In the genomic region with DNA sequence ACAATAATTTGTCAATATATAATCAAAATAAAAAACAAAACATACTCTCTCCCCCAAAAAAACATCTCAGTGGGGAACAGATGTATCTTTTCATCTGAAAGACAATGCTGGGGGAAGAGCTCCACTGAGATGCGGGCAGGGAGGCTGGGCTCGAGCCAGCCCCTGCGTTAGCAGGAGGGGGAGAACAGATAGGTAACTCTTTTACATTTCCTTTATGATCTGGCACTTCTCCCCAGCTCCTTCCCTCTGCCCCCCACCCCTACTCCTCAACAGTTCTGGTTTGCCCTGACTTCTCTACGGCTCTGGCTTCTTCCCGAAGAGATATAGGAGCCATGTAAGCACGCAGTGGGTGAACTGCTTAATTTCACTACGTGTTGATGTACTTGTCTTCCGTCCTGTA, we compare ENCODE assay signal across 19 cellular contexts. TPM values are rescaled to one million over a fixed set of nuclear protein-coding genes. Genes with fewer than 3 reads are reported as not detected.
A peak's percentile ranks its signal among the peaks of the same experiment; 100 is the strongest.
DNase-seq lines count a peak whose midpoint lies in the region; ATAC-seq and TF ChIP-seq lines count a peak whose summit lies in the region.
"Had no signal": no experiment of that assay in that cellular context is flagged by ENCODE, and none has a peak within 500 bp of the region (broad histone marks: within the 10 kb centered on the region; RNA-seq: fewer than 3 reads in every experiment).

No MANE protein-coding gene starts in this region.

- no peak overlapping the region for H3K9ac ChIP-seq in NT2/D1 (ENCODE audit: insufficient read length, low read depth)
- H3K9ac ChIP-seq in endodermal cell (ENCODE audit: extremely low read depth, low read length, poor library complexity, severe bottlenecking) = no peak overlapping the region

- H3K4me3 ChIP-seq in NT2/D1 (ENCODE audit: insufficient read length, low read depth) (no peak overlapping the region), endodermal cell (ENCODE audit: low read length) (no peak overlapping the region), right atrium auricular region (no peak overlapping the region)
- H3K4me3 ChIP-seq: SJCRH30 had no signal

- CTCF ChIA-PET in Calu3 (lab: Charles Lee) = no interaction called here

- no peak for ATAC-seq in GM18861 (IDR thresholded peaks at IDR 0.05; ENCODE audit: unreplicated experiment)

- H3K27ac ChIP-seq in endodermal cell (ENCODE audit: low read depth, low read length) (no peak overlapping the region), right atrium auricular region (no peak overlapping the region)
- H3K27ac ChIP-seq: SJCRH30 had no signal

- H3K36me3 Mint-ChIP-seq in Calu3 (ENCODE audit: insufficient read depth, unreplicated experiment) (peaks cover 8% of the 10 kb centered on the region), endodermal cell (ENCODE audit: low read depth) (peaks cover 28% of the 10 kb centered on the region), osteocyte (ENCODE audit: unreplicated experiment) (peaks cover 39% of the 10 kb centered on the region)

- H3K4me1 ChIP-seq in NT2/D1 (ENCODE audit: insufficient read depth, insufficient read length) (no peaks in the 10 kb centered on the region), endodermal cell (ENCODE audit: control insufficient read depth, insufficient read depth, low read length) (peaks cover 10% of the 10 kb centered on the region), right atrium auricular region (peaks cover 0 to 10% of the 10 kb centered on the region in 2 donors)
- H3K4me1 ChIP-seq: BE2C, SJCRH30 had no signal

- H3K9me3 Mint-ChIP-seq in Calu3 (ENCODE audit: low read depth, unreplicated experiment) (no peaks in the 10 kb centered on the region), endodermal cell (no peaks in the 10 kb centered on the region), osteocyte (ENCODE audit: unreplicated experiment) (no peaks in the 10 kb centered on the region)
- H3K9me3 Mint-ChIP-seq: CD4-positive, CD25-positive, alpha-beta regulatory T cell had no signal

- H3K9me3 ChIP-seq in NT2/D1 (ENCODE audit: insufficient read depth, low read length) (no peaks in the 10 kb centered on the region), endodermal cell (ENCODE audit: control insufficient read depth, low read length) (no peaks in the 10 kb centered on the region), right atrium auricular region (no peaks in the 10 kb centered on the region)
- H3K9me3 ChIP-seq: BE2C, SJCRH30 had no signal

- peaks cover 71% of the 10 kb centered on the region for H3K36me3 ChIP-seq in NT2/D1 (ENCODE audit: insufficient read depth, insufficient read length, low read length)
- H3K36me3 ChIP-seq in endodermal cell (ENCODE audit: control insufficient read depth, insufficient read depth, low read length) = peaks cover 44% of the 10 kb centered on the region
- H3K36me3 ChIP-seq in right atrium auricular region = peaks cover 9% of the 10 kb centered on the region
- H3K36me3 ChIP-seq: BE2C had no signal

- intact Hi-C loops in Calu3 (cut with micrococcal nuclease; ENCODE audit: unreplicated experiment) = no loop called here

- H3K4me3 Mint-ChIP-seq in Calu3 (ENCODE audit: low read depth, unreplicated experiment) (no peak overlapping the region), endodermal cell (no peak overlapping the region), osteocyte (ENCODE audit: unreplicated experiment) (no peak overlapping the region)
- H3K4me3 Mint-ChIP-seq: CD4-positive, CD25-positive, alpha-beta regulatory T cell had no signal

- TF ChIP-seq CTCF in Calu3 (IDR thresholded peaks at IDR 0.05; ENCODE audit: unreplicated experiment) (no peak), endodermal cell (conservative IDR thresholded peaks at IDR 0.05) (no peak), osteocyte (IDR thresholded peaks at IDR 0.05) (no peak), right atrium auricular region (IDR thresholded peaks at IDR 0.05) (no peak)

- no peak overlapping the region for H3K27ac Mint-ChIP-seq in Calu3 (ENCODE audit: unreplicated experiment)
- H3K27ac Mint-ChIP-seq in endodermal cell = no peak overlapping the region
- H3K27ac Mint-ChIP-seq in osteocyte (ENCODE audit: unreplicated experiment) = peak overlapping the region; percentile 20

- H3K27me3 ChIP-seq in NT2/D1 (ENCODE audit: insufficient read depth, insufficient read length) = no peaks in the 10 kb centered on the region
- H3K27me3 ChIP-seq in endodermal cell (ENCODE audit: control insufficient read depth, insufficient read depth, low read length, poor library complexity, severe bottlenecking) = no peaks in the 10 kb centered on the region
- H3K27me3 ChIP-seq in right atrium auricular region = no peaks in the 10 kb centered on the region
- H3K27me3 ChIP-seq: BE2C, SJCRH30 had no signal

- H3K4me1 Mint-ChIP-seq in Calu3 (ENCODE audit: low read depth, unreplicated experiment) (peaks cover 25% of the 10 kb centered on the region), endodermal cell (peaks cover 17% of the 10 kb centered on the region), osteocyte (ENCODE audit: unreplicated experiment) (peaks cover 59% of the 10 kb centered on the region)

- 40 to 50% methylated on average over 2 to 8 of the region's 8 CpGs for WGBS in endodermal cell (ENCODE audit: insufficient coverage in 1 of 2, insufficient read length in 1 of 2), 2 experiments

- TSS peak; percentile 16 for BruUV-seq in Calu3 (replicated peaks; lab: Mats Ljungman, UMichigan)

- H3K27me3 Mint-ChIP-seq in Calu3 (ENCODE audit: unreplicated experiment) = no peaks in the 10 kb centered on the region
- no peaks in the 10 kb centered on the region for H3K27me3 Mint-ChIP-seq in endodermal cell (ENCODE audit: insufficient read depth)
- H3K27me3 Mint-ChIP-seq in osteocyte (ENCODE audit: unreplicated experiment) = no peaks in the 10 kb centered on the region
- H3K27me3 Mint-ChIP-seq: CD4-positive, CD25-positive, alpha-beta regulatory T cell had no signal

- DNase-seq in Calu3 = no peak
- DNase-seq in NT2/D1 (ENCODE audit: low read depth, low spot score) = peak; percentile 52
- DNase-seq in endodermal cell = peak; percentile 62
- no peak for DNase-seq in osteocyte (ENCODE audit: extremely low spot score, unreplicated experiment)
- DNase-seq in right atrium auricular region (ENCODE audit: low spot score) = no peak
- DNase-seq in activated CD4-positive, alpha-beta T cell treated with anti-CD3 and anti-CD28 coated beads, Interleukin-2, amount 50 U/mL, for 1 hour = no peak
- DNase-seq: BE2C; CD4-positive, CD25-positive, alpha-beta regulatory T cell; COR-L47; DMS153; NCI-H1092; NCI-H1436; NCI-H1930; NCI-H226; NCI-H510A treated with DMSO at 0.1 percent for 48 hours; NCI-H748 treated with DMSO at 0.1 percent for 48 hours; SJCRH30; T-helper 1 cell had no signal

RNA-seq across cellular contexts. Expression of gene LEPR, which starts 12.4 kb away (rescaled TPM):
- total RNA-seq in Calu3 (2022) = 2.1 and 3.5 TPM in 2 replicates
- 10 to 100 TPM in 1 of 2 donors, 1 to 10 TPM in 1; 7.2 to 11.1 TPM for total RNA-seq in endodermal cell
- 6.2 TPM for polyA plus RNA-seq in endodermal cell (2013, experiment 1 of 2)
- polyA plus RNA-seq in endodermal cell (2013, experiment 2 of 2) = 7.4 TPM
- 12.2 and 14.2 TPM in 2 replicates for total RNA-seq in osteocyte
- total RNA-seq in right atrium auricular region = 10 to 100 TPM; 10.8 to 25.2 TPM

RNA-seq across cellular contexts. Expression of gene LEPROT, which starts 12.4 kb away (rescaled TPM):
- total RNA-seq in Calu3 (2022) (68.7 and 70.8 TPM in 2 replicates), endodermal cell (10 to 100 TPM; 19.7 to 49.0 TPM), osteocyte (158 and 171 TPM in 2 replicates), right atrium auricular region (10 to 100 TPM; 42.7 to 44.6 TPM)
- polyA plus RNA-seq in endodermal cell (2013, experiment 1 of 2) = 33.6 TPM
- 28.9 TPM for polyA plus RNA-seq in endodermal cell (2013, experiment 2 of 2)

Comparison
In these comparisons a context has a peak if more than half of its experiments do, and no peak if none do; other contexts are left out.
1. DNase-seq: peak in NT2/D1 (single experiment) and endodermal cell (single experiment); none in Calu3 (single experiment), osteocyte (single experiment), right atrium auricular region (single experiment) and activated CD4-positive, alpha-beta T cell treated with anti-CD3 and anti-CD28 coated beads, Interleukin-2, amount 50 U/mL, for 1 hour (single experiment).